ENCODE assay signal across 8 cellular contexts in genomic region chr3:125003369-125003853, GRCh38. TPM values are rescaled to one million over a fixed set of nuclear protein-coding genes. Genes with fewer than 3 reads are reported as not detected.
DNase-seq lines count a peak whose midpoint lies in the region; ATAC-seq, FAIRE-seq and TF ChIP-seq lines count a peak whose summit lies in the region.

No MANE protein-coding gene starts in this region.

- H3K79me2 ChIP-seq in astrocyte (ENCODE audit: insufficient read depth, low read length), result no peaks in the 10 kb centered on the region

- H3K27ac Mint-ChIP-seq in astrocyte (ENCODE audit: unreplicated experiment), result no peak overlapping the region

- no peak overlapping the region for H2AFZ ChIP-seq in astrocyte (ENCODE audit: low read depth, low read length)

- H4K20me1 ChIP-seq in astrocyte (ENCODE audit: insufficient read depth, low read length), result peaks cover 20% of the 10 kb centered on the region

- FAIRE-seq in astrocyte (lab: Jason Lieb, UNC) (no peak), GM19239 (lab: Jason Lieb, UNC) (no peak)

- H3K36me3 Mint-ChIP-seq in astrocyte (ENCODE audit: low read depth, unreplicated experiment), result peaks cover 41% of the 10 kb centered on the region

- no peaks in the 10 kb centered on the region for H3K9me3 Mint-ChIP-seq in astrocyte (ENCODE audit: unreplicated experiment)

- H3K27me3 ChIP-seq in astrocyte (ENCODE audit: insufficient read depth, low read length), result no peaks in the 10 kb centered on the region

- peak; percentile 35 for DNase-seq in ELR (ENCODE audit: low read depth)
- DNase-seq in astrocyte (ENCODE audit: low read depth), result peak; percentile 69
- DNase-seq in islet precursor cell, result peak; percentile 87
- DNase-seq in skeletal muscle cell (ENCODE audit: low read depth), result peak; percentile 40
- no peak for DNase-seq in D341Med (ENCODE audit: low spot score)
- no peak for DNase-seq in stimulated activated CD8-positive, alpha-beta memory T cell treated with anti-CD3 and anti-CD28 coated beads, Interleukin-4, amount 100 ng/mL, for 48 hours
- no peak for DNase-seq in GM19239 (ENCODE audit: insufficient read length, low spot score)

- no peak for TF ChIP-seq CTCF in astrocyte (IDR thresholded peaks at IDR 0.05; ENCODE audit: insufficient read depth, low read depth, low read length)

- H3K4me3 ChIP-seq in astrocyte (ENCODE audit: insufficient read depth, low read depth, low read length), result no peak overlapping the region
- H3K4me3 ChIP-seq in skeletal muscle cell (ENCODE audit: low read depth, low read length), result no peak overlapping the region

- no peaks in the 10 kb centered on the region for H3K27me3 Mint-ChIP-seq in astrocyte (ENCODE audit: low read depth, unreplicated experiment)

- peaks cover 66% of the 10 kb centered on the region for H3K36me3 ChIP-seq in astrocyte (ENCODE audit: insufficient read depth, low read length)

- no peak for ATAC-seq in GM18861 (IDR thresholded peaks at IDR 0.05; ENCODE audit: unreplicated experiment)

- no peak overlapping the region for H3K9ac ChIP-seq in astrocyte (ENCODE audit: low read length)

- H3K9me3 ChIP-seq in astrocyte (ENCODE audit: insufficient read depth, low read depth, low read length), result no peaks in the 10 kb centered on the region

- H3K4me1 ChIP-seq in astrocyte (ENCODE audit: insufficient read depth, low read length), result peaks cover 12% of the 10 kb centered on the region

- H3K4me3 Mint-ChIP-seq in astrocyte (ENCODE audit: unreplicated experiment), result no peak overlapping the region

- peak overlapping the region; percentile 27 for H3K4me2 ChIP-seq in astrocyte (ENCODE audit: low read length)

- H3K27ac ChIP-seq in astrocyte (ENCODE audit: low read depth, low read length), result no peak overlapping the region

- H3K4me1 Mint-ChIP-seq in astrocyte (ENCODE audit: low read depth, unreplicated experiment), result peaks cover 15% of the 10 kb centered on the region

RNA-seq across cellular contexts. Expression of gene HEG1, which starts 52.4 kb away (rescaled TPM):
- total RNA-seq in astrocyte, result 62.1 and 65.7 TPM in 2 replicates

Comparison
In these comparisons a context has a peak if more than half of its experiments do, and no peak if none do; other contexts are left out.
1. DNase-seq: peak in ELR (single experiment), astrocyte (single experiment), islet precursor cell (single experiment) and skeletal muscle cell (single experiment); none in D341Med (single experiment), stimulated activated CD8-positive, alpha-beta memory T cell treated with anti-CD3 and anti-CD28 coated beads, Interleukin-4, amount 100 ng/mL, for 48 hours (single experiment) and GM19239 (single experiment).